Comparison of ENCODE assay signal across 1 cellular context in the genomic region with DNA sequence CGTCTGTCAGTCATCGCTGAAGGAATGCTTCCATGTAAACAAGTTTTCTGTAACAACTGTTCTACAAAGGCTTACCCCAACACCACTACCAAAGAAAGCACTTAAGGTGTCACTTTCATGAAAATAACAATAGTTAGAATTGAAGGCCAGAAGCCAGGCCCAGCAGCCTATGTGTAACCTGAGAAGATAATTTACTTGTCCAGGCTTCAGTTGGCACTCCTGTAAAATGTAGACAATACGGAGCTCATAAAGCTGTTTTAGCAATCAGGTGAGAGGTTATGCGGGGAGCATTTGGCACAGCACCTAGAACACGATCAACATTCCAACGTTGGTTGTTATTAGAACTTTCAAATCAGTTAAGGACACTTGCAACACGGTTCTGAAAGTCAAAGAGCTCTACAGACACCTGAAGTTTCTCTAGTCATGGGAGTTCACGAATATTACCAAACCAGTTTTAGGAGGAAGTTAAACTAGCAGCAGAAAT.
TF ChIP-seq lines count a peak whose summit lies in the region.

No MANE protein-coding gene starts in this region.

TF ChIP-seq in GM23338, 12 proteins besides CTCF, POLR2A, EP300 and RAD21 (continued from another document):
- no peak for TF ChIP-seq JUNB (IDR thresholded peaks at IDR 0.05; ENCODE audit: unreplicated experiment)
- TF ChIP-seq NANOG (IDR thresholded peaks at IDR 0.05; ENCODE audit: borderline replicate concordance): no peak
